In genomic region chr10:101818958-101819633, GRCh38 we compare ENCODE assay signal across 8 cellular contexts. TPM values are rescaled to one million over a fixed set of nuclear protein-coding genes. Genes with fewer than 3 reads are reported as not detected.
DNase-seq lines count a peak whose midpoint lies in the region; ATAC-seq and TF ChIP-seq lines count a peak whose summit lies in the region.

No MANE protein-coding gene starts in this region.

- H3K4me3 Mint-ChIP-seq in activated CD8-positive, alpha-beta T cell treated with anti-CD3 and anti-CD28 coated beads for 36 hours, result peak overlapping the region; percentile 88

- no peaks in the 10 kb centered on the region for H3K27me3 Mint-ChIP-seq in activated CD8-positive, alpha-beta T cell treated with anti-CD3 and anti-CD28 coated beads for 36 hours

- H3K4me1 Mint-ChIP-seq in activated CD8-positive, alpha-beta T cell treated with anti-CD3 and anti-CD28 coated beads for 36 hours (ENCODE audit: low read depth), result peaks cover 26% of the 10 kb centered on the region

- DNase-seq in COLO668 (lab: John Stamatoyannopoulos, UW; ENCODE audit: unreplicated experiment) (peak; percentile 60), left ventricle myocardium inferior (no peak), sigmoid colon (no peak), islet precursor cell (no peak), posterior vena cava (ENCODE audit: low spot score) (no peak)
- DNase-seq in activated CD8-positive, alpha-beta T cell treated with anti-CD3 and anti-CD28 coated beads for 36 hours, result no peak

- WGBS in sigmoid colon, 2 donors, result 11 to 23% methylated on average over 13 of the region's 13 CpGs

- intact Hi-C loops in activated CD8-positive, alpha-beta T cell treated with anti-CD3 and anti-CD28 coated beads for 36 hours (cut with micrococcal nuclease), result loop anchor here (5.0 kb wide), 1 partner anchor 37 kb away; the partner anchor contains the start of gene NPM3
- intact Hi-C loops in left ventricle myocardium inferior (cut with micrococcal nuclease) (no loop called here), sigmoid colon (cut with DNase I) (loop anchor here (5.0 kb wide), 2 partner anchors 37 to 298 kb away; partner anchors contain the start of gene NPM3), posterior vena cava (cut with DNase I) (no loop called here)

- TF ChIP-seq CTCF in activated CD8-positive, alpha-beta T cell treated with anti-CD3 and anti-CD28 coated beads for 36 hours (IDR thresholded peaks at IDR 0.05), result no peak
- TF ChIP-seq CTCF in left ventricle myocardium inferior (IDR thresholded peaks at IDR 0.05; ENCODE audit: borderline replicate concordance) (no peak), sigmoid colon (IDR thresholded peaks at IDR 0.05) (no peak)

- H3K27ac Mint-ChIP-seq in activated CD8-positive, alpha-beta T cell treated with anti-CD3 and anti-CD28 coated beads for 36 hours, result peak overlapping the region; percentile 96

- H3K27ac ChIP-seq in left ventricle myocardium inferior (replicated peaks) (peak overlapping the region; percentile 97), sigmoid colon (peak overlapping the region; percentile 97 to 99 (median 98))

- H3K9me3 ChIP-seq in left ventricle myocardium inferior (replicated peaks), result no peaks in the 10 kb centered on the region
- H3K9me3 ChIP-seq in sigmoid colon, result no peaks in the 10 kb centered on the region

- ATAC-seq in GM19372 (IDR thresholded peaks at IDR 0.05; ENCODE audit: low read depth, unreplicated experiment) (peak; percentile 14), HG03354 (IDR thresholded peaks at IDR 0.05; ENCODE audit: poor library complexity, severe bottlenecking, unreplicated experiment) (peak; percentile 19)
- ATAC-seq in activated CD8-positive, alpha-beta T cell treated with anti-CD3 and anti-CD28 coated beads for 36 hours, result peak; percentile 38

- no peaks in the 10 kb centered on the region for H3K9me3 Mint-ChIP-seq in activated CD8-positive, alpha-beta T cell treated with anti-CD3 and anti-CD28 coated beads for 36 hours

- peaks cover 27% of the 10 kb centered on the region for H3K36me3 Mint-ChIP-seq in activated CD8-positive, alpha-beta T cell treated with anti-CD3 and anti-CD28 coated beads for 36 hours (ENCODE audit: low read depth)

- H3K4me1 ChIP-seq in left ventricle myocardium inferior, result peaks cover 55% of the 10 kb centered on the region
- peaks cover 0 to 31% (median 27%) of the 10 kb centered on the region in 4 donors for H3K4me1 ChIP-seq in sigmoid colon

- CTCF ChIA-PET in activated CD8-positive, alpha-beta T cell treated with anti-CD3 and anti-CD28 coated beads for 36 hours (lab: Charles Lee), result interaction anchor here (0.7 to 9.7 kb wide), 7 partner anchors 12 to 191 kb away, joined by 3 to 125 read pairs (median 4); partner anchors contain the start of gene KCNIP2

- H3K4me3 ChIP-seq in left ventricle myocardium inferior (peak overlapping the region; percentile 89), sigmoid colon (peak overlapping the region; percentile 15 to 100 (median 92))

- no peak for TF ChIP-seq POLR2A in sigmoid colon (IDR thresholded peaks at IDR 0.05)

- POLR2A ChIA-PET in activated CD8-positive, alpha-beta T cell treated with anti-CD3 and anti-CD28 coated beads for 36 hours (lab: Charles Lee), result interaction anchor here (0.8 to 6.6 kb wide), 18 partner anchors 9 to 342 kb away, joined by 3 to 53 read pairs (median 6); partner anchors contain the start of genes ARMH3, KCNIP2, NOLC1 and NPM3

- no peak for TF ChIP-seq EP300 in sigmoid colon (IDR thresholded peaks at IDR 0.05)

- H3K36me3 ChIP-seq in left ventricle myocardium inferior, result no peaks in the 10 kb centered on the region
- H3K36me3 ChIP-seq in sigmoid colon, result no peaks in the 10 kb centered on the region

- no peaks in the 10 kb centered on the region for H3K27me3 ChIP-seq in left ventricle myocardium inferior (ENCODE audit: low read depth)
- no peaks in the 10 kb centered on the region for H3K27me3 ChIP-seq in sigmoid colon

RNA-seq across cellular contexts. Expression of gene OGA, which starts 0.9 kb away (rescaled TPM):
- total RNA-seq in activated CD8-positive, alpha-beta T cell treated with anti-CD3 and anti-CD28 coated beads for 36 hours, result 100 to 1,000 TPM; 125 to 130 TPM
- total RNA-seq in left ventricle myocardium inferior (96.3 TPM), sigmoid colon (100 to 1,000 TPM; 124 to 143 (median 140) TPM), posterior vena cava (100 to 1,000 TPM in 1 of 2 donors, 10 to 100 TPM in 1; 87.7 to 125 TPM)
- polyA plus RNA-seq in sigmoid colon, result 10 to 100 TPM; 15.7 to 60.5 (median 23.4) TPM

RNA-seq across cellular contexts. Expression of gene KCNIP2, which starts 24.5 kb away (rescaled TPM):
- 1 to 10 TPM; 2.4 to 3.1 TPM for total RNA-seq in activated CD8-positive, alpha-beta T cell treated with anti-CD3 and anti-CD28 coated beads for 36 hours
- total RNA-seq in left ventricle myocardium inferior, result 29.2 TPM
- total RNA-seq in sigmoid colon, result 1 to 10 TPM; 1.8 to 7.1 (median 2.6) TPM
- polyA plus RNA-seq in sigmoid colon, result 1 to 10 TPM in 1 of 3 donors, not detected in 2; 3.3 TPM
- total RNA-seq in posterior vena cava, result 1 to 10 TPM; 2.3 to 2.7 TPM

RNA-seq across cellular contexts. Expression of gene NPM3, which starts 35.9 kb away (rescaled TPM):
- total RNA-seq in activated CD8-positive, alpha-beta T cell treated with anti-CD3 and anti-CD28 coated beads for 36 hours, result 100 to 1,000 TPM; 235 to 264 TPM
- total RNA-seq in left ventricle myocardium inferior, result 7.9 TPM
- 10 to 100 TPM; 23.0 to 45.7 (median 29.8) TPM for total RNA-seq in sigmoid colon
- polyA plus RNA-seq in sigmoid colon, result 10 to 100 TPM; 17.8 to 64.9 (median 26.4) TPM
- total RNA-seq in posterior vena cava, result 10 to 100 TPM; 19.1 to 21.1 TPM

RNA-seq across cellular contexts. Expression of gene FGF8, which starts 43.2 kb away (rescaled TPM):
- under 1 TPM in 1 of 2 experiments, not detected in 1; 0.38 TPM for total RNA-seq in activated CD8-positive, alpha-beta T cell treated with anti-CD3 and anti-CD28 coated beads for 36 hours
- not detected for total RNA-seq in left ventricle myocardium inferior
- not detected for total RNA-seq in sigmoid colon
- under 1 TPM in 1 of 3 donors, not detected in 2; 0.10 TPM for polyA plus RNA-seq in sigmoid colon
- total RNA-seq in posterior vena cava, result not detected

Comparison
In these comparisons a context has a peak if more than half of its experiments do, and no peak if none do; other contexts are left out.
1. RNA of gene NPM3, which starts 35.9 kb away (total RNA-seq): 235 to 264 TPM in activated CD8-positive, alpha-beta T cell treated with anti-CD3 and anti-CD28 coated beads for 36 hours; 23.0 to 45.7 TPM in sigmoid colon, 19.1 to 21.1 TPM in posterior vena cava and 7.9 TPM in left ventricle myocardium inferior (single experiment); every median in the first group is over 4 times any median in the second.
2. intact Hi-C loops: an anchor here in activated CD8-positive, alpha-beta T cell treated with anti-CD3 and anti-CD28 coated beads for 36 hours (5.0 kb wide) and sigmoid colon (5.0 kb wide); none called in left ventricle myocardium inferior and posterior vena cava.
3. Peak in every context shown above with its lines, with median percentiles within 50 percentile points of each other: ATAC-seq.